In the genomic region with DNA sequence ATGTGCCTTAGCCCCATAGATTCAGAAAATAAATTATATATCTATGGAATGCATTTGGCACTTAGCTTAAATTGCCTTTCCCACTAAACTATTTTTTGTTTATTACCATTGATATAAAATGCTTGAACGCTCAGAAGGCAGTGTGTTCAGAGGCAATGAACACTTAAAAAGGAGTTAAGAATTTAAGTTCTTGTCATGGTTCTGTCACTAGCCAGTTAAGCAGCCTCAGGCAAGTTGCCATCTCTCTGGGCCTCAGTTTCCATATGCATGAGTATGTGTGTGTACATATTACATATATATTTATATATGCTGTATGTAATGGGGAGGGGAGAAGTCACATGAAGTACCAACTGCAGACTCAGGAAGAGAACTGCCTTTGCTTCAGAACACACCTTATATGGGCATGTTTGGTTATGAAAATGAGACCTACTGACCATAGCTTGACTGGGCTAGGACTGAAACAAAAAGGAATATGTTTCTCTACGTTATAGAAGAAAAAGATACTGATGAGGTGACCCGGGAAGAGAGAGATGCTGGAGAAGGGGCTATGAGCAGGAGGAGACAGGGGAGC, we compare ENCODE assay signal across 11 cellular contexts.
DNase-seq lines count a peak whose midpoint lies in the region; ATAC-seq and TF ChIP-seq lines count a peak whose summit lies in the region.
"Had no signal": no experiment of that assay in that cellular context is flagged by ENCODE, and none has a peak within 500 bp of the region (broad histone marks: within the 10 kb centered on the region; RNA-seq: fewer than 3 reads in every experiment).

No MANE protein-coding gene starts in this region.

- no peaks in the 10 kb centered on the region for H3K79me2 ChIP-seq in GM23248 (ENCODE audit: insufficient read depth)

- WGBS in GM23248 (ENCODE audit: low coverage in 1 of 2, low lambda C conversion rate in 2 of 2, missing lambda C conversion rate in 2 of 2), 2 experiments = 86 to 89% methylated on average over 3 of the region's 3 CpGs

- no peaks in the 10 kb centered on the region for H4K20me1 ChIP-seq in GM23248 (ENCODE audit: insufficient read depth)

- H3K36me3 ChIP-seq in GM23248 (ENCODE audit: low read depth) = no peaks in the 10 kb centered on the region

- H3K27me3 ChIP-seq in GM23248 (replicated peaks; ENCODE audit: insufficient read depth) = no peaks in the 10 kb centered on the region

- H3K4me3 ChIP-seq in GM23248 = no peak overlapping the region
- H3K4me3 ChIP-seq in fibroblast of pulmonary artery (replicated peaks; ENCODE audit: low read depth, low read length) = no peak overlapping the region

- H3K4me1 ChIP-seq in GM23248 (ENCODE audit: insufficient read depth) = peaks cover 61% of the 10 kb centered on the region

- H3F3A ChIP-seq in GM23248 (ENCODE audit: insufficient read depth) = peaks cover 39% of the 10 kb centered on the region

- peak overlapping the region; percentile 18 for H3K27ac ChIP-seq in GM23248

- H2AFZ ChIP-seq in GM23248 = no peak overlapping the region

- no peak overlapping the region for H3K9ac ChIP-seq in GM23248

- TF ChIP-seq CTCF in fibroblast of pulmonary artery (IDR thresholded peaks at IDR 0.05; ENCODE audit: low read length, missing control alignments) = no peak

- peak overlapping the region; percentile 24 for H3K4me2 ChIP-seq in GM23248 (ENCODE audit: unreplicated experiment)

- in situ Hi-C loops in GM23248 (cut with MboI) = no loop called here

- no peaks in the 10 kb centered on the region for H3K9me3 ChIP-seq in GM23248 (ENCODE audit: low read depth)

- DNase-seq in GM23248 (no peak), fibroblast of pulmonary artery (ENCODE audit: low read depth) (peak; percentile 45), NCI-H345 (lab: John Stamatoyannopoulos, UW) (no peak), NCI-H2029 (lab: John Stamatoyannopoulos, UW) (no peak), glomerular visceral epithelial cell (ENCODE audit: extremely low spot score) (no peak)
- DNase-seq in activated T-cell treated with anti-CD3 and anti-CD28 coated beads, Interleukin-2, amount 50 U/mL, for 1 hour = no peak
- DNase-seq: activated T-cell treated with anti-CD3 and anti-CD28 coated beads, Interleukin-2, amount 50 U/mL, for 48 hours; effector memory CD4-positive, alpha-beta T cell; NCI-H1436 treated with DMSO at 0.1 percent for 48 hours had no signal

- ATAC-seq in GM18517 (IDR thresholded peaks at IDR 0.05; ENCODE audit: unreplicated experiment) (peak; percentile 62), HG03469 (IDR thresholded peaks at IDR 0.05; ENCODE audit: unreplicated experiment) (peak; percentile 43)

- H3K9me2 ChIP-seq in GM23248 (ENCODE audit: insufficient read depth) = no peaks in the 10 kb centered on the region
